In genomic region chr5:73093943-73094342, GRCh38 we compare ENCODE assay signal across 10 cellular contexts. TPM values are rescaled to one million over a fixed set of nuclear protein-coding genes. Genes with fewer than 3 reads are reported as not detected.
DNase-seq lines count a peak whose midpoint lies in the region; ATAC-seq and TF ChIP-seq lines count a peak whose summit lies in the region.
"Had no signal": no experiment of that assay in that cellular context is flagged by ENCODE, and none has a peak within 500 bp of the region (broad histone marks: within the 10 kb centered on the region; RNA-seq: fewer than 3 reads in every experiment).

No MANE protein-coding gene starts in this region.

- peaks cover 7% of the 10 kb centered on the region for H3K36me3 ChIP-seq in adipocyte (ENCODE audit: control insufficient read depth, insufficient read depth, low read length, severe bottlenecking)
- H3K36me3 ChIP-seq: HAP-1 had no signal

- in situ Hi-C loops in ACHN (cut with HindIII; ENCODE audit: low pct_ligation_motif_present, low pct_unique_long_range_greater_than_20kb, low sequenced_read_pairs) = no loop called here

- peaks cover 13% of the 10 kb centered on the region for H3K9me3 Mint-ChIP-seq in HFFc6

- H3K27me3 ChIP-seq in adipocyte (replicated peaks; ENCODE audit: control insufficient read depth, insufficient read depth, low read length) = no peaks in the 10 kb centered on the region

- no peak overlapping the region for H3K9ac ChIP-seq in adipocyte (ENCODE audit: low read length)

- peaks cover 10% of the 10 kb centered on the region for H3K36me3 Mint-ChIP-seq in HFFc6 (ENCODE audit: low read depth)

- peaks cover 14% of the 10 kb centered on the region for H3K9me3 ChIP-seq in adipocyte (ENCODE audit: control insufficient read depth, low read length)
- H3K9me3 ChIP-seq: Caco-2 had no signal

- peak overlapping the region; percentile 77 for H3K27ac Mint-ChIP-seq in HFFc6

- H3K4me3 ChIP-seq in adipocyte (ENCODE audit: low read length) = no peak overlapping the region
- H3K4me3 ChIP-seq: HAP-1 had no signal

- peaks cover 19% of the 10 kb centered on the region for H3K4me1 Mint-ChIP-seq in HFFc6 (ENCODE audit: low read depth)

- peak; percentile 76 for DNase-seq in ACHN
- DNase-seq in HFFc6 = peak; percentile 82
- peak; percentile 62 for DNase-seq in adipocyte (ENCODE audit: low read depth)
- DNase-seq in iris pigment epithelial cell (ENCODE audit: low read depth) = peak; percentile 66
- no peak for DNase-seq in NCI-H1694 treated with DMSO at 0.1 percent for 48 hours (lab: John Stamatoyannopoulos, UW)
- DNase-seq in pons (ENCODE audit: low spot score) = no peak
- DNase-seq: Caco-2 had no signal

- ATAC-seq in GM21381 (IDR thresholded peaks at IDR 0.05; ENCODE audit: unreplicated experiment) (no peak), HG03108 (IDR thresholded peaks at IDR 0.05; ENCODE audit: unreplicated experiment) (no peak)

- peak overlapping the region; percentile 50 for H3K4me3 Mint-ChIP-seq in HFFc6

- no peak for TF ChIP-seq CTCF in HFFc6 (IDR thresholded peaks at IDR 0.05)

- H3K4me1 ChIP-seq in adipocyte (ENCODE audit: control insufficient read depth, insufficient read depth, low read length) = peaks cover 9% of the 10 kb centered on the region
- H3K4me1 ChIP-seq: HAP-1 had no signal

- H3K27me3 Mint-ChIP-seq in HFFc6 (ENCODE audit: insufficient read depth) = peaks cover 1% of the 10 kb centered on the region; the same call in 1 of the 2 replicates

RNA-seq across cellular contexts. Expression of gene TMEM171, which starts 26.4 kb away (rescaled TPM):
- total RNA-seq in HFFc6 (2021; fragmentation: NEBNext Ultra II Directional; extraction: Animal tissue kit (Norgen Biotek cat#: 25700)) = 1 to 10 TPM; 1.1 to 2.1 (median 1.4) TPM

Comparison
In these comparisons a context has a peak if more than half of its experiments do, and no peak if none do; other contexts are left out.
1. DNase-seq: peak in ACHN (single experiment), HFFc6 (single experiment), adipocyte (single experiment) and iris pigment epithelial cell (single experiment); none in NCI-H1694 treated with DMSO at 0.1 percent for 48 hours (single experiment) and pons (single experiment).